23 cellular contexts compared by ENCODE assay signal in the genomic region with DNA sequence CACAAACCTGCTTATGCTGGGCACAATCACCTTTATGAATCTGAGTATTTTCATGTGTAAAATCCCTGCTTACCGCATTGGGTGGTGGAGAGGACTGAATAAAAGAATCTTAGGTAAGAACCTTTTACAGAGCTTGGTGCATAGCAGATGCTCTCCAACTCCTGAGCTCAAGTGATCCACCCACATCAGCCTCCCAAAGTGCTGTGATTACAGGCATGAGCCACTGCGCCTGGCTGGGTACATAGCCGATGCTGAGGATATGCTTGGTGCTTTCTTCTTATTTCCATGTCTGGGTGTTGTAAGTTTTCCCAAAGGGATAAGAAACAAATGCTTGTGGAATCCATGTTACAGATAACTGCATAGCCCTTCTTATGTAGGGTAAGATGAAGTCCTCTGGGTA.
"Had no signal": no experiment of that assay in that cellular context is flagged by ENCODE, and none has a peak within 500 bp of the region (broad histone marks: within the 10 kb centered on the region; RNA-seq: fewer than 3 reads in every experiment).

No MANE protein-coding gene starts in this region.

- H3K27ac ChIP-seq: colonic mucosa, heart left ventricle, left ventricle myocardium inferior, lower lobe of right lung, psoas muscle, spleen, testis, tibial nerve had no signal

- H3K4me1 Mint-ChIP-seq: memory B cell; mesothelial cell of epicardium; stimulated activated memory B cell treated with anti-CD40 and anti-IgM and Interleukin-4, amounts not matched to agents 10 μg/mL and 1 μg/mL and 100 μg/mL, for 72 hours had no signal

- H3K27ac Mint-ChIP-seq: memory B cell; mesothelial cell of epicardium; natural killer cell; stimulated activated memory B cell treated with anti-CD40 and anti-IgM and Interleukin-4, amounts not matched to agents 10 μg/mL and 1 μg/mL and 100 μg/mL, for 72 hours; stimulated activated naive CD8-positive, alpha-beta T cell treated with anti-CD3 and anti-CD28 coated beads, Interleukin-15, Interleukin-2, amounts not matched to agents 100 ng/mL and 50 ng/mL, for 24 hours had no signal

- ATAC-seq: heart left ventricle; natural killer cell; psoas muscle; sciatic nerve; stimulated activated memory B cell treated with anti-CD40 and anti-IgM and Interleukin-4, amounts not matched to agents 10 μg/mL and 1 μg/mL and 100 μg/mL, for 72 hours had no signal

- H3K4me3 ChIP-seq: colonic mucosa, heart left ventricle, left ventricle myocardium inferior, lower lobe of right lung, psoas muscle, spleen, testis, tibial nerve had no signal

- H3K27me3 ChIP-seq: colonic mucosa, heart left ventricle, testis, tibial nerve had no signal

- H3K9me3 Mint-ChIP-seq: memory B cell; natural killer cell; stimulated activated memory B cell treated with anti-CD40 and anti-IgM and Interleukin-4, amounts not matched to agents 10 μg/mL and 1 μg/mL and 100 μg/mL, for 72 hours had no signal

- DNase-seq: cerebellar nuclear complex; colonic mucosa; dermis blood vessel endothelial cell; effector CD4-positive, alpha-beta T cell; foreskin melanocyte; heart left ventricle; left ventricle myocardium inferior; lower lobe of right lung; natural killer cell; psoas muscle; spleen; stimulated activated CD4-positive, alpha-beta T cell treated with anti-CD3 and anti-CD28 coated beads, Interleukin-15, amount 100 ng/mL, for 24 hours; stimulated activated CD4-positive, alpha-beta T cell treated with anti-CD3 and anti-CD28 coated beads, Interleukin-1b, Interleukin-23, amount 100 ng/mL, for 48 hours; stimulated activated CD4-positive, alpha-beta T cell treated with anti-CD3 and anti-CD28 coated beads, Interleukin-4, amount 100 ng/mL, for 24 hours; testis had no signal

- H3K4me3 Mint-ChIP-seq: memory B cell; mesothelial cell of epicardium; natural killer cell; stimulated activated memory B cell treated with anti-CD40 and anti-IgM and Interleukin-4, amounts not matched to agents 10 μg/mL and 1 μg/mL and 100 μg/mL, for 72 hours; stimulated activated naive CD8-positive, alpha-beta T cell treated with anti-CD3 and anti-CD28 coated beads, Interleukin-15, Interleukin-2, amounts not matched to agents 100 ng/mL and 50 ng/mL, for 24 hours had no signal

- H3K4me1 ChIP-seq: colonic mucosa, lower lobe of right lung, psoas muscle, spleen, testis, tibial nerve had no signal

- H3K27me3 Mint-ChIP-seq: memory B cell had no signal

- H3K36me3 Mint-ChIP-seq: memory B cell; mesothelial cell of epicardium; natural killer cell; stimulated activated memory B cell treated with anti-CD40 and anti-IgM and Interleukin-4, amounts not matched to agents 10 μg/mL and 1 μg/mL and 100 μg/mL, for 72 hours had no signal

- H3K9me3 ChIP-seq: colonic mucosa, left ventricle myocardium inferior, lower lobe of right lung, psoas muscle, testis, tibial nerve had no signal

- FAIRE-seq: keratinocyte, urothelium cell line had no signal

- H3K36me3 ChIP-seq: colonic mucosa, heart left ventricle, left ventricle myocardium inferior, lower lobe of right lung, spleen, tibial nerve had no signal
